ENCODE assay signal across 21 cellular contexts in the genomic region with DNA sequence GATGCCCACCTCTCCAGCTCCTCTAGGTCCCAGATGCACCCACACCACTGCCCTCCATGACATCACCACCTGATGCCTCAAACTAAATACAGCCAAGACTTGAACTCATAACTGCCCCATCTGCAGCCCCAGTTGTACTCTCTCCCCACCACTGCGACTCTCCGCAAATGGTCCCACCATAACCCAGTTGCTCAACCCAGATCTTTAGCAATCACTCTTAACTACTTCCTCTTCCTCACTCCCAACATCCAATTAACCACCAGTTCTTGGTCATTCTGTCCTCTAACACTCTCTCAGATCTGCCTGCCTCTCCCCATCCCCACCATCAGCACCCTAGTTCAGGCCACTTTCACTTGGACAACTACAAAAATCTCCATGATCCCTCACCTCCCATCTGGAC. TPM values are rescaled to one million over a fixed set of nuclear protein-coding genes. Genes with fewer than 3 reads are reported as not detected.
"Had no signal": no experiment of that assay in that cellular context is flagged by ENCODE, and none has a peak within 500 bp of the region (broad histone marks: within the 10 kb centered on the region; RNA-seq: fewer than 3 reads in every experiment).

No MANE protein-coding gene starts in this region.

- DNase-seq: activated CD4-positive, alpha-beta T cell treated with anti-CD3 and anti-CD28 coated beads, Interleukin-2, amount 50 U/mL, for 48 hours; activated gamma-delta T cell treated with Interleukin-2 at 50 U/mL for 16 hours; effector CD4-positive, alpha-beta T cell; esophagus squamous epithelium; heart right ventricle; kidney glomerular epithelial cell; left ventricle myocardium superior; psoas muscle; right cardiac atrium; stimulated activated CD4-positive, alpha-beta T cell treated with anti-CD3 and anti-CD28 coated beads, Interleukin-2, amount 100 ng/mL, for 24 hours; T-helper 2 cell; transverse colon had no signal

- H3K27me3 ChIP-seq: adrenal gland had no signal

- H3K4me1 ChIP-seq: esophagus squamous epithelium, psoas muscle, suprapubic skin, transverse colon had no signal

- H3K9me3 ChIP-seq: adrenal gland, esophagus squamous epithelium, heart right ventricle, psoas muscle, suprapubic skin, transverse colon had no signal

- H3K36me3 ChIP-seq: adrenal gland, esophagus squamous epithelium, heart right ventricle, suprapubic skin, transverse colon had no signal

- ATAC-seq: activated naive CD4-positive, alpha-beta T cell treated with anti-CD3 and anti-CD28 coated beads, Interleukin-2, amount 50 U/mL, for 72 hours; left ventricle myocardium superior; psoas muscle; right cardiac atrium had no signal

- H3K4me3 ChIP-seq: adrenal gland, esophagus squamous epithelium, heart right ventricle, psoas muscle, suprapubic skin, transverse colon had no signal

- H3K27ac ChIP-seq: adrenal gland, esophagus squamous epithelium, heart right ventricle, psoas muscle, suprapubic skin, transverse colon had no signal

RNA-seq across cellular contexts. Expression of gene PLA2G2C, which starts 36.8 kb away (rescaled TPM):
- total RNA-seq: astrocyte, cerebellum, endothelial cell of umbilical vein, heart right ventricle, left ventricle myocardium superior, myocyte, omental fat pad, psoas muscle, skeletal muscle tissue, suprapubic skin had no signal
- polyA plus RNA-seq: endothelial cell of umbilical vein, heart right ventricle, psoas muscle had no signal

RNA-seq across cellular contexts. Expression of gene UBXN10, which starts 37.2 kb away (rescaled TPM):
- total RNA-seq: endothelial cell of umbilical vein had no signal
- polyA plus RNA-seq: endothelial cell of umbilical vein had no signal
